1 cellular context compared by ENCODE assay signal in genomic region chr19:39943586-39943985, GRCh38.
TF ChIP-seq lines count a peak whose summit lies in the region.

No MANE protein-coding gene starts in this region.

TF ChIP-seq in HepG2, 621 proteins besides CTCF, POLR2A, EP300 and RAD21:
- no peak for TF ChIP-seq ZNF749 (CRISPR knock-in tag; IDR thresholded peaks at IDR 0.05; ENCODE audit: borderline replicate concordance)
- TF ChIP-seq, protein P1, sequence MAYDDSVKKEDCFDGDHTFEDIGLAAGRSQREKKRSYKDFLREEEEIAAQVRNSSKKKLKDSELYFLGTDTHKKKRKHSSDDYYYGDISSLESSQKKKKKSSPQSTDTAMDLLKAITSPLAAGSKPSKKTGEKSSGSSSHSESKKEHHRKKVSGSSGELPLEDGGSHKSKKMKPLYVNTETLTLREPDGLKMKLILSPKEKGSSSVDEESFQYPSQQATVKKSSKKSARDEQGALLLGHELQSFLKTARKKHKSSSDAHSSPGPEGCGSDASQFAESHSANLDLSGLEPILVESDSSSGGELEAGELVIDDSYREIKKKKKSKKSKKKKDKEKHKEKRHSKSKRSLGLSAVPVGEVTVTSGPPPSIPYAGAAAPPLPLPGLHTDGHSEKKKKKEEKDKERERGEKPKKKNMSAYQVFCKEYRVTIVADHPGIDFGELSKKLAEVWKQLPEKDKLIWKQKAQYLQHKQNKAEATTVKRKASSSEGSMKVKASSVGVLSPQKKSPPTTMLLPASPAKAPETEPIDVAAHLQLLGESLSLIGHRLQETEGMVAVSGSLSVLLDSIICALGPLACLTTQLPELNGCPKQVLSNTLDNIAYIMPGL (CRISPR knock-in tag; IDR thresholded peaks at IDR 0.05; ENCODE audit: borderline replicate concordance in 1 of 2, low read depth in 1 of 2): no peak
- no peak for TF ChIP-seq PLRG1 (conservative IDR thresholded peaks at IDR 0.05)
- TF ChIP-seq HMG20B (CRISPR knock-in tag; conservative IDR thresholded peaks at IDR 0.05): no peak
- TF ChIP-seq ZNF790 (CRISPR knock-in tag; IDR thresholded peaks at IDR 0.05; ENCODE audit: borderline replicate concordance): no peak
- TF ChIP-seq ZNF879 (CRISPR knock-in tag; IDR thresholded peaks at IDR 0.05): no peak
- no peak for TF ChIP-seq ZNF501 (CRISPR knock-in tag; IDR thresholded peaks at IDR 0.05)
- no peak for TF ChIP-seq BHLHE40 (IDR thresholded peaks at IDR 0.05; ENCODE audit: low read length)
- TF ChIP-seq ZFP62 (CRISPR knock-in tag; IDR thresholded peaks at IDR 0.05): no peak
- no peak for TF ChIP-seq ZNF331 (CRISPR knock-in tag; IDR thresholded peaks at IDR 0.05)
- TF ChIP-seq HNF1A (IDR thresholded peaks at IDR 0.05; ENCODE audit: low read depth): no peak
- TF ChIP-seq HNF1A (CRISPR knock-in tag; IDR thresholded peaks at IDR 0.05; ENCODE audit: borderline replicate concordance): no peak
- TF ChIP-seq SOX5 (CRISPR knock-in tag; IDR thresholded peaks at IDR 0.05; ENCODE audit: borderline replicate concordance): no peak
- no peak for TF ChIP-seq ZBTB34 (CRISPR knock-in tag; IDR thresholded peaks at IDR 0.05)
- TF ChIP-seq, protein P2, sequence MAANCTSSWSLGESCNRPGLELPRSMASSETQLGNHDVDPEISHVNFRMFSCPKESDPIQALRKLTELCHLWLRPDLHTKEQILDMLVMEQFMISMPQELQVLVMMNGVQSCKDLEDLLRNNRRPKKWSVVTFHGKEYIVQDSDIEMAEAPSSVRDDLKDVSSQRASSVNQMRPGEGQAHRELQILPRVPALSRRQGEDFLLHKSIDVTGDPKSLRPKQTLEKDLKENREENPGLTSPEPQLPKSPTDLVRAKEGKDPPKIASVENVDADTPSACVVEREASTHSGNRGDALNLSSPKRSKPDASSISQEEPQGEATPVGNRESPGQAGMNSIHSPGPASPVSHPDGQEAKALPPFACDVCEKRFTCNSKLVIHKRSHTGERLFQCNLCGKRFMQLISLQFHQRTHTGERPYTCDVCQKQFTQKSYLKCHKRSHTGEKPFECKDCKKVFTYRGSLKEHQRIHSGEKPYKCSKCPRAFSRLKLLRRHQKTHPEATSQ (CRISPR knock-in tag; IDR thresholded peaks at IDR 0.05; ENCODE audit: borderline replicate concordance): no peak
- TF ChIP-seq NFIC (IDR thresholded peaks at IDR 0.05; ENCODE audit: low read length): no peak
